Comparison of ENCODE assay signal across 2 cellular contexts in the genomic region with DNA sequence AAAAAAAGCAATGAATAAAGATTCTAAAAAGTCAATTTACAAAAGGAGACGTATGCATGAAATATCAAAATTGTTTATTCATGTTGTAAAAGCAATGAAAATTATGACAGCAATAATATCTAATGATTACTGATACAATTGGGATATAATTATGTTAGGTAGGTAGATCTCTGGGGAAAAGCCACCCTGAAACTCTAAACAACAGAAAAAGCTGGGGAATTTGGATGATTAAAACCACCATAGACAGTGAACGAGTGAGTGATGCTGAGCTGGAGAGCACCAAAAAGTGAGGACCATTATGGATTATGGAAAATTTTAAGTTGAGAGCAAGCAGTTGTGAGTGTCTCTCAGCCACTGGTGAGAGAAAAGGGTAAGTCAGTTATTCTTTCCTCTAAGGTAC.
TF ChIP-seq lines count a peak whose summit lies in the region.

A gene with protein sequence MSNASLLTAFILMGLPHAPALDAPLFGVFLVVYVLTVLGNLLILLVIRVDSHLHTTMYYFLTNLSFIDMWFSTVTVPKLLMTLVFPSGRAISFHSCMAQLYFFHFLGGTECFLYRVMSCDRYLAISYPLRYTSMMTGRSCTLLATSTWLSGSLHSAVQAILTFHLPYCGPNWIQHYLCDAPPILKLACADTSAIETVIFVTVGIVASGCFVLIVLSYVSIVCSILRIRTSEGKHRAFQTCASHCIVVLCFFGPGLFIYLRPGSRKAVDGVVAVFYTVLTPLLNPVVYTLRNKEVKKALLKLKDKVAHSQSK (plus strand): TSS at position 301 of the 400 bp plus-strand sequence. CDS start 2,825 bp downstream, outside the sequence.

TF ChIP-seq in GM23338, 12 proteins besides CTCF, POLR2A, EP300 and RAD21 (continues in another document):
- TF ChIP-seq, protein P1, sequence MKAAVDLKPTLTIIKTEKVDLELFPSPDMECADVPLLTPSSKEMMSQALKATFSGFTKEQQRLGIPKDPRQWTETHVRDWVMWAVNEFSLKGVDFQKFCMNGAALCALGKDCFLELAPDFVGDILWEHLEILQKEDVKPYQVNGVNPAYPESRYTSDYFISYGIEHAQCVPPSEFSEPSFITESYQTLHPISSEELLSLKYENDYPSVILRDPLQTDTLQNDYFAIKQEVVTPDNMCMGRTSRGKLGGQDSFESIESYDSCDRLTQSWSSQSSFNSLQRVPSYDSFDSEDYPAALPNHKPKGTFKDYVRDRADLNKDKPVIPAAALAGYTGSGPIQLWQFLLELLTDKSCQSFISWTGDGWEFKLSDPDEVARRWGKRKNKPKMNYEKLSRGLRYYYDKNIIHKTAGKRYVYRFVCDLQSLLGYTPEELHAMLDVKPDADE (IDR thresholded peaks at IDR 0.05): no peak
- TF ChIP-seq CREB1 (CRISPR knock-in tag; IDR thresholded peaks at IDR 0.05; ENCODE audit: low read depth): no peak
- TF ChIP-seq, protein P2, sequence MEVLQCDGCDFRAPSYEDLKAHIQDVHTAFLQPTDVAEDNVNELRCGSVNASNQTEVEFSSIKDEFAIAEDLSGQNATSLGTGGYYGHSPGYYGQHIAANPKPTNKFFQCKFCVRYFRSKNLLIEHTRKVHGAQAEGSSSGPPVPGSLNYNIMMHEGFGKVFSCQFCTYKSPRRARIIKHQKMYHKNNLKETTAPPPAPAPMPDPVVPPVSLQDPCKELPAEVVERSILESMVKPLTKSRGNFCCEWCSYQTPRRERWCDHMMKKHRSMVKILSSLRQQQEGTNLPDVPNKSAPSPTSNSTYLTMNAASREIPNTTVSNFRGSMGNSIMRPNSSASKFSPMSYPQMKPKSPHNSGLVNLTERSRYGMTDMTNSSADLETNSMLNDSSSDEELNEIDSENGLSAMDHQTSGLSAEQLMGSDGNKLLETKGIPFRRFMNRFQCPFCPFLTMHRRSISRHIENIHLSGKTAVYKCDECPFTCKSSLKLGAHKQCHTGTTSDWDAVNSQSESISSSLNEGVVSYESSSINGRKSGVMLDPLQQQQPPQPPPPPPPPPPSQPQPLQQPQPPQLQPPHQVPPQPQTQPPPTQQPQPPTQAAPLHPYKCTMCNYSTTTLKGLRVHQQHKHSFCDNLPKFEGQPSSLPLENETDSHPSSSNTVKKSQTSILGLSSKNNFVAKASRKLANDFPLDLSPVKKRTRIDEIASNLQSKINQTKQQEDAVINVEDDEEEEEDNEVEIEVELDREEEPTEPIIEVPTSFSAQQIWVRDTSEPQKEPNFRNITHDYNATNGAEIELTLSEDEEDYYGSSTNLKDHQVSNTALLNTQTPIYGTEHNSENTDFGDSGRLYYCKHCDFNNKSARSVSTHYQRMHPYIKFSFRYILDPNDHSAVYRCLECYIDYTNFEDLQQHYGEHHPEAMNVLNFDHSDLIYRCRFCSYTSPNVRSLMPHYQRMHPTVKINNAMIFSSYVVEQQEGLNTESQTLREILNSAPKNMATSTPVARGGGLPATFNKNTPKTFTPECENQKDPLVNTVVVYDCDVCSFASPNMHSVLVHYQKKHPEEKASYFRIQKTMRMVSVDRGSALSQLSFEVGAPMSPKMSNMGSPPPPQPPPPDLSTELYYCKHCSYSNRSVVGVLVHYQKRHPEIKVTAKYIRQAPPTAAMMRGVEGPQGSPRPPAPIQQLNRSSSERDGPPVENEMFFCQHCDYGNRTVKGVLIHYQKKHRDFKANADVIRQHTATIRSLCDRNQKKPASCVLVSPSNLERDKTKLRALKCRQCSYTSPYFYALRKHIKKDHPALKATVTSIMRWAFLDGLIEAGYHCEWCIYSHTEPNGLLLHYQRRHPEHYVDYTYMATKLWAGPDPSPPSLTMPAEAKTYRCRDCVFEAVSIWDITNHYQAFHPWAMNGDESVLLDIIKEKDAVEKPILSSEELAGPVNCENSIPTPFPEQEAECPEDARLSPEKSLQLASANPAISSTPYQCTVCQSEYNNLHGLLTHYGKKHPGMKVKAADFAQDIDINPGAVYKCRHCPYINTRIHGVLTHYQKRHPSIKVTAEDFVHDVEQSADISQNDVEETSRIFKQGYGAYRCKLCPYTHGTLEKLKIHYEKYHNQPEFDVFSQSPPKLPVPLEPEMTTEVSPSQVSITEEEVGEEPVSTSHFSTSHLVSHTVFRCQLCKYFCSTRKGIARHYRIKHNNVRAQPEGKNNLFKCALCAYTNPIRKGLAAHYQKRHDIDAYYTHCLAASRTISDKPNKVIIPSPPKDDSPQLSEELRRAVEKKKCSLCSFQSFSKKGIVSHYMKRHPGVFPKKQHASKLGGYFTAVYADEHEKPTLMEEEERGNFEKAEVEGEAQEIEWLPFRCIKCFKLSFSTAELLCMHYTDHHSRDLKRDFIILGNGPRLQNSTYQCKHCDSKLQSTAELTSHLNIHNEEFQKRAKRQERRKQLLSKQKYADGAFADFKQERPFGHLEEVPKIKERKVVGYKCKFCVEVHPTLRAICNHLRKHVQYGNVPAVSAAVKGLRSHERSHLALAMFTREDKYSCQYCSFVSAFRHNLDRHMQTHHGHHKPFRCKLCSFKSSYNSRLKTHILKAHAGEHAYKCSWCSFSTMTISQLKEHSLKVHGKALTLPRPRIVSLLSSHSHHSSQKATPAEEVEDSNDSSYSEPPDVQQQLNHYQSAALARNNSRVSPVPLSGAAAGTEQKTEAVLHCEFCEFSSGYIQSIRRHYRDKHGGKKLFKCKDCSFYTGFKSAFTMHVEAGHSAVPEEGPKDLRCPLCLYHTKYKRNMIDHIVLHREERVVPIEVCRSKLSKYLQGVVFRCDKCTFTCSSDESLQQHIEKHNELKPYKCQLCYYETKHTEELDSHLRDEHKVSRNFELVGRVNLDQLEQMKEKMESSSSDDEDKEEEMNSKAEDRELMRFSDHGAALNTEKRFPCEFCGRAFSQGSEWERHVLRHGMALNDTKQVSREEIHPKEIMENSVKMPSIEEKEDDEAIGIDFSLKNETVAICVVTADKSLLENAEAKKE (CRISPR knock-in tag; IDR thresholded peaks at IDR 0.05): no peak
- no peak for TF ChIP-seq ZNF331 (CRISPR knock-in tag; IDR thresholded peaks at IDR 0.05; ENCODE audit: low read depth)
- TF ChIP-seq JUNB (IDR thresholded peaks at IDR 0.05; ENCODE audit: unreplicated experiment): no peak
- TF ChIP-seq NANOG (IDR thresholded peaks at IDR 0.05; ENCODE audit: borderline replicate concordance): no peak
- no peak for TF ChIP-seq EZH2phosphoT487 (IDR thresholded peaks at IDR 0.05; ENCODE audit: unreplicated experiment)
- no peak for TF ChIP-seq POLR2AphosphoS5 (IDR thresholded peaks at IDR 0.05; ENCODE audit: low read depth)

TF ChIP-seq in HepG2, 621 proteins besides CTCF, POLR2A, EP300 and RAD21:
- TF ChIP-seq, protein P3, sequence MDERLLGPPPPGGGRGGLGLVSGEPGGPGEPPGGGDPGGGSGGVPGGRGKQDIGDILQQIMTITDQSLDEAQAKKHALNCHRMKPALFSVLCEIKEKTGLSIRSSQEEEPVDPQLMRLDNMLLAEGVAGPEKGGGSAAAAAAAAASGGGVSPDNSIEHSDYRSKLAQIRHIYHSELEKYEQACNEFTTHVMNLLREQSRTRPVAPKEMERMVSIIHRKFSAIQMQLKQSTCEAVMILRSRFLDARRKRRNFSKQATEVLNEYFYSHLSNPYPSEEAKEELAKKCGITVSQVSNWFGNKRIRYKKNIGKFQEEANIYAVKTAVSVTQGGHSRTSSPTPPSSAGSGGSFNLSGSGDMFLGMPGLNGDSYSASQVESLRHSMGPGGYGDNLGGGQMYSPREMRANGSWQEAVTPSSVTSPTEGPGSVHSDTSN (CRISPR knock-in tag; IDR thresholded peaks at IDR 0.05): no peak
- no peak for TF ChIP-seq CEBPB (IDR thresholded peaks at IDR 0.05; ENCODE audit: borderline replicate concordance, low read depth, low read length)
- TF ChIP-seq ZNF562 (CRISPR knock-in tag; IDR thresholded peaks at IDR 0.05; ENCODE audit: borderline replicate concordance): no peak
